ENCODE assay signal across 24 cellular contexts in the genomic region with DNA sequence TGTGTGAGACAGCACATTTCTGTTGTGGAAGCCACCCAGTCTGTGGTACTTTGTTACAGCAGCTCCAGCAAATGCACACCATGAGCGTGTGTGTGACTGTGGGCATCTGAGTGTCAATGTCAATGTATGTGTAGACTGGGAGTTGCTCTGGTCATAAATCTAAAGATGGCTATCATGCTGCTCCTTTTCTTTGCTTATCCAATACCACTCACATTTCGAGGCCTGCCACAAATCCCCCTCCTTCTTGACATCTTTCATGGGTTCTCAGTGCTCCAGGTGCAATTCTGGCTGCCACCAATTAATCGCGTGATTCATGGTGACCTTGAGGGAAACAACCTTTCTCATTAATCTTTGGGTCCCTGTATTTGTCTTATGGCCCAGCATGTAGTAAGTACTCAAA.
DNase-seq lines count a peak whose midpoint lies in the region; ATAC-seq, FAIRE-seq and TF ChIP-seq lines count a peak whose summit lies in the region.
"Had no signal": no experiment of that assay in that cellular context is flagged by ENCODE, and none has a peak within 500 bp of the region (broad histone marks: within the 10 kb centered on the region; RNA-seq: fewer than 3 reads in every experiment).

No MANE protein-coding gene starts in this region.

- DNase-seq in NCI-H1417 (lab: John Stamatoyannopoulos, UW) (peak in 2 of 3 experiments; percentile 5 to 56), NCI-H69 (lab: John Stamatoyannopoulos, UW) (peak; percentile 64), bronchial epithelial cell (ENCODE audit: low read depth) (no peak), nephron progenitor cell (no peak), LoVo (ENCODE audit: low spot score) (no peak), NCI-H82 (lab: John Stamatoyannopoulos, UW) (no peak)
- DNase-seq in NK-92 treated with Interleukin-12 subunit alpha and Interleukin-12 subunit beta, amount 100 ng/mL, for 24 hours (lab: John Stamatoyannopoulos, UW), result no peak
- DNase-seq: AML-193; C1 segment of cervical spinal cord; Caco-2; Calu3; CD4-positive, alpha-beta memory T cell; CD4-positive, CD25-positive, alpha-beta regulatory T cell; DMS79 treated with DMSO at 0.1 percent for 48 hours; GF-D8 had no signal

- no peaks in the 10 kb centered on the region for H3K27me3 Mint-ChIP-seq in nephron progenitor cell (ENCODE audit: low read depth, poor library complexity)
- H3K27me3 Mint-ChIP-seq: B cell; CD4-positive, CD25-positive, alpha-beta regulatory T cell had no signal

- peaks cover 43% of the 10 kb centered on the region for H3K4me1 Mint-ChIP-seq in nephron progenitor cell
- H3K4me1 Mint-ChIP-seq: B cell; CD14-positive monocyte; CD4-positive, alpha-beta memory T cell; CD4-positive, CD25-positive, alpha-beta regulatory T cell had no signal

- peak overlapping the region; percentile 53 for H3K27ac Mint-ChIP-seq in nephron progenitor cell
- H3K27ac Mint-ChIP-seq: B cell; CD14-positive monocyte; CD4-positive, alpha-beta memory T cell; CD4-positive, CD25-positive, alpha-beta regulatory T cell had no signal

- H3K27me3 ChIP-seq in bronchial epithelial cell (ENCODE audit: control insufficient read depth, insufficient read depth, low read length), result no peaks in the 10 kb centered on the region
- H3K27me3 ChIP-seq: BLaER1 had no signal

- H3K36me3 ChIP-seq in bronchial epithelial cell (ENCODE audit: control insufficient read depth, insufficient read depth, low read length), result no peaks in the 10 kb centered on the region
- H3K36me3 ChIP-seq: BLaER1 had no signal

- no peak overlapping the region for H3K4me3 ChIP-seq in bronchial epithelial cell (ENCODE audit: low read depth, low read length)
- H3K4me3 ChIP-seq: A549, BLaER1 had no signal

- TF ChIP-seq CTCF in bronchial epithelial cell (IDR thresholded peaks at IDR 0.05; ENCODE audit: insufficient read depth, low read length, severe bottlenecking), result no peak
- no peak for TF ChIP-seq CTCF in nephron progenitor cell (IDR thresholded peaks at IDR 0.05)

- FAIRE-seq in bronchial epithelial cell (lab: Jason Lieb, UNC), result peak; percentile 66
- FAIRE-seq: A549, D721Med, G401.6, GM12891, GM19239 had no signal

- no peak for ATAC-seq in HG02571 (IDR thresholded peaks at IDR 0.05; ENCODE audit: unreplicated experiment)
- ATAC-seq: A549 had no signal

- H3K4me3 Mint-ChIP-seq in nephron progenitor cell, result no peak overlapping the region
- H3K4me3 Mint-ChIP-seq: B cell; CD14-positive monocyte; CD4-positive, alpha-beta memory T cell; CD4-positive, CD25-positive, alpha-beta regulatory T cell had no signal

- no peaks in the 10 kb centered on the region for H3K9me3 Mint-ChIP-seq in nephron progenitor cell

- no peaks in the 10 kb centered on the region for H3K36me3 Mint-ChIP-seq in nephron progenitor cell (ENCODE audit: low read depth)
- H3K36me3 Mint-ChIP-seq: CD14-positive monocyte; CD4-positive, alpha-beta memory T cell; CD4-positive, CD25-positive, alpha-beta regulatory T cell had no signal

Comparison
In these comparisons a context has a peak if more than half of its experiments do, and no peak if none do; other contexts are left out.
1. DNase-seq: peak in NCI-H1417 (2 of 3) and NCI-H69 (single experiment); none in bronchial epithelial cell (single experiment), nephron progenitor cell (single experiment), LoVo (single experiment), NCI-H82 (single experiment) and NK-92 treated with Interleukin-12 subunit alpha and Interleukin-12 subunit beta, amount 100 ng/mL, for 24 hours (single experiment).